Comparison of ENCODE assay signal across 1 cellular context in the genomic region with DNA sequence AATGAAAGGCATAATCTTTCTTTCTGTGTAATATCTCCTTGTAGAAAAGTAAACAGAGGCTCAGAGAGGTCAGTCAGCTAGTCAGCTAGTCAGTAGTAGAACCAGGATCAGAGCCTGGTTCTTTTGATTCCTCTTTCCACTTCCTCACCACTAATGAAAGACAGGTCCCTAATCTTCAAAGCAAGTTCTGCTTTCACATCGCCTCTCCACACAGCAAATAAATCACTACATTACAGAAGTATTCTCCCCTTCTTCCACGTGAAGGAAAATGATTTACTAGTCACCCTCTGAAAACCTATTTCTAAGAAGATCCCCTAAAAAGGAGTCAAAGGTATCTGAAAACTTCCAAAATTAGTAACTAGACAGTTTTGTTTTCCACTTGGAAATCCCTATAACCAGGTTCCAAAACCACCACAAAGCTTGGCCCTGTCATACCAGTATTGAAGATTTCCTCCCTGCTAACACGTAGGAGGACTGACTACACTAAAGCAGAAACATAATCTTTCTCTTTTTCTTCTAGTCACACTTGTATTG.
TF ChIP-seq lines count a peak whose summit lies in the region.

No MANE protein-coding gene starts in this region.

TF ChIP-seq in GM12878, 131 proteins besides CTCF, POLR2A, EP300 and RAD21 (continued from another document and continues in another):
- TF ChIP-seq CHD2 (IDR thresholded peaks at IDR 0.05; ENCODE audit: borderline replicate concordance, low read depth, low read length) (no peak), BRCA1 (IDR thresholded peaks at IDR 0.05; ENCODE audit: low read depth, low read length) (no peak), RELA (IDR thresholded peaks at IDR 0.05; ENCODE audit: borderline replicate concordance, partially characterized antibody) (no peak), RUNX3 (IDR thresholded peaks at IDR 0.05; ENCODE audit: low read length) (peak; percentile 99), FOXK2 (IDR thresholded peaks at IDR 0.05) (no peak), ZNF384 (IDR thresholded peaks at IDR 0.05; ENCODE audit: borderline replicate concordance, low read depth, low read length) (no peak), YY1 (IDR thresholded peaks at IDR 0.05; ENCODE audit: low read depth, low read length) (no peak), KLF5 (IDR thresholded peaks at IDR 0.05; ENCODE audit: partially characterized antibody) (no peak), CEBPB (IDR thresholded peaks at IDR 0.05; ENCODE audit: borderline replicate concordance in 1 of 2, low read depth in 2 of 2, low read length in 2 of 2) (0 out of 4 replicates have a peak, but pooled peaks of 1 of the 2 experiments have one; percentile 70), MEF2B (IDR thresholded peaks at IDR 0.05; ENCODE audit: partially characterized antibody, poor library complexity, severe bottlenecking) (peak; percentile 55), NRF1 (conservative IDR thresholded peaks at IDR 0.05; ENCODE audit: low read depth, low read length) (no peak), ETV6 (conservative IDR thresholded peaks at IDR 0.05 in 1 of 2, IDR thresholded peaks at IDR 0.05 in 1 of 2; ENCODE audit: borderline replicate concordance in 1 of 2, low read depth in 1 of 2) (peak in 1 of 2 experiments; percentile 94; a peak in 2 of 4 replicates), ZZZ3 (IDR thresholded peaks at IDR 0.05; ENCODE audit: control insufficient read depth, insufficient read length, low read depth) (no peak), SMAD5 (IDR thresholded peaks at IDR 0.05; ENCODE audit: low read depth) (no peak), CREM (IDR thresholded peaks at IDR 0.05; ENCODE audit: low read depth) (peak; percentile 67; the same call in 1 of the 2 replicates), MTA3 (IDR thresholded peaks at IDR 0.05; ENCODE audit: borderline replicate concordance, low read length) (peak; percentile 87; the same call in 1 of the 2 replicates), ZNF24 (IDR thresholded peaks at IDR 0.05) (no peak), TCF7 (IDR thresholded peaks at IDR 0.05; ENCODE audit: borderline replicate concordance) (peak; percentile 99), NR2F1 (conservative IDR thresholded peaks at IDR 0.05) (peak; percentile 37; the same call in 1 of the 2 replicates), MEF2A (IDR thresholded peaks at IDR 0.05; ENCODE audit: insufficient read depth, low read depth, low read length) (peak; percentile 90), IKZF2 (IDR thresholded peaks at IDR 0.05) (peak; percentile 73 to 82), PAX5 (IDR thresholded peaks at IDR 0.05; ENCODE audit: borderline replicate concordance, low read depth, low read length) (no peak), ATF7 (IDR thresholded peaks at IDR 0.05; ENCODE audit: low read depth) (peak; percentile 23; the same call in 1 of the 2 replicates), SPI1 (IDR thresholded peaks at IDR 0.05; ENCODE audit: borderline replicate concordance, insufficient read depth, low read depth, low read length) (peak; percentile 78), ZNF622 (IDR thresholded peaks at IDR 0.05) (no peak), POU2F2 (IDR thresholded peaks at IDR 0.05; ENCODE audit: borderline replicate concordance, low read depth, low read length) (no peak), TARDBP (IDR thresholded peaks at IDR 0.05; ENCODE audit: borderline replicate concordance) (no peak), TCF12 (IDR thresholded peaks at IDR 0.05; ENCODE audit: low read depth, low read length) (no peak), GABPA (IDR thresholded peaks at IDR 0.05; ENCODE audit: low read depth) (peak; percentile 50; the same call in 1 of the 2 replicates), ESRRA (IDR thresholded peaks at IDR 0.05; ENCODE audit: low read length) (no peak)
- TF ChIP-seq, protein P1, sequence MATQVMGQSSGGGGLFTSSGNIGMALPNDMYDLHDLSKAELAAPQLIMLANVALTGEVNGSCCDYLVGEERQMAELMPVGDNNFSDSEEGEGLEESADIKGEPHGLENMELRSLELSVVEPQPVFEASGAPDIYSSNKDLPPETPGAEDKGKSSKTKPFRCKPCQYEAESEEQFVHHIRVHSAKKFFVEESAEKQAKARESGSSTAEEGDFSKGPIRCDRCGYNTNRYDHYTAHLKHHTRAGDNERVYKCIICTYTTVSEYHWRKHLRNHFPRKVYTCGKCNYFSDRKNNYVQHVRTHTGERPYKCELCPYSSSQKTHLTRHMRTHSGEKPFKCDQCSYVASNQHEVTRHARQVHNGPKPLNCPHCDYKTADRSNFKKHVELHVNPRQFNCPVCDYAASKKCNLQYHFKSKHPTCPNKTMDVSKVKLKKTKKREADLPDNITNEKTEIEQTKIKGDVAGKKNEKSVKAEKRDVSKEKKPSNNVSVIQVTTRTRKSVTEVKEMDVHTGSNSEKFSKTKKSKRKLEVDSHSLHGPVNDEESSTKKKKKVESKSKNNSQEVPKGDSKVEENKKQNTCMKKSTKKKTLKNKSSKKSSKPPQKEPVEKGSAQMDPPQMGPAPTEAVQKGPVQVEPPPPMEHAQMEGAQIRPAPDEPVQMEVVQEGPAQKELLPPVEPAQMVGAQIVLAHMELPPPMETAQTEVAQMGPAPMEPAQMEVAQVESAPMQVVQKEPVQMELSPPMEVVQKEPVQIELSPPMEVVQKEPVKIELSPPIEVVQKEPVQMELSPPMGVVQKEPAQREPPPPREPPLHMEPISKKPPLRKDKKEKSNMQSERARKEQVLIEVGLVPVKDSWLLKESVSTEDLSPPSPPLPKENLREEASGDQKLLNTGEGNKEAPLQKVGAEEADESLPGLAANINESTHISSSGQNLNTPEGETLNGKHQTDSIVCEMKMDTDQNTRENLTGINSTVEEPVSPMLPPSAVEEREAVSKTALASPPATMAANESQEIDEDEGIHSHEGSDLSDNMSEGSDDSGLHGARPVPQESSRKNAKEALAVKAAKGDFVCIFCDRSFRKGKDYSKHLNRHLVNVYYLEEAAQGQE (IDR thresholded peaks at IDR 0.05; ENCODE audit: low read depth, low read length) = no peak
- TF ChIP-seq, protein P2, sequence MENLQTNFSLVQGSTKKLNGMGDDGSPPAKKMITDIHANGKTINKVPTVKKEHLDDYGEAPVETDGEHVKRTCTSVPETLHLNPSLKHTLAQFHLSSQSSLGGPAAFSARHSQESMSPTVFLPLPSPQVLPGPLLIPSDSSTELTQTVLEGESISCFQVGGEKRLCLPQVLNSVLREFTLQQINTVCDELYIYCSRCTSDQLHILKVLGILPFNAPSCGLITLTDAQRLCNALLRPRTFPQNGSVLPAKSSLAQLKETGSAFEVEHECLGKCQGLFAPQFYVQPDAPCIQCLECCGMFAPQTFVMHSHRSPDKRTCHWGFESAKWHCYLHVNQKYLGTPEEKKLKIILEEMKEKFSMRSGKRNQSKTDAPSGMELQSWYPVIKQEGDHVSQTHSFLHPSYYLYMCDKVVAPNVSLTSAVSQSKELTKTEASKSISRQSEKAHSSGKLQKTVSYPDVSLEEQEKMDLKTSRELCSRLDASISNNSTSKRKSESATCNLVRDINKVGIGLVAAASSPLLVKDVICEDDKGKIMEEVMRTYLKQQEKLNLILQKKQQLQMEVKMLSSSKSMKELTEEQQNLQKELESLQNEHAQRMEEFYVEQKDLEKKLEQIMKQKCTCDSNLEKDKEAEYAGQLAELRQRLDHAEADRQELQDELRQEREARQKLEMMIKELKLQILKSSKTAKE (IDR thresholded peaks at IDR 0.05; ENCODE audit: low read depth, poor library complexity, severe bottlenecking) = no peak
- TF ChIP-seq, protein P3, sequence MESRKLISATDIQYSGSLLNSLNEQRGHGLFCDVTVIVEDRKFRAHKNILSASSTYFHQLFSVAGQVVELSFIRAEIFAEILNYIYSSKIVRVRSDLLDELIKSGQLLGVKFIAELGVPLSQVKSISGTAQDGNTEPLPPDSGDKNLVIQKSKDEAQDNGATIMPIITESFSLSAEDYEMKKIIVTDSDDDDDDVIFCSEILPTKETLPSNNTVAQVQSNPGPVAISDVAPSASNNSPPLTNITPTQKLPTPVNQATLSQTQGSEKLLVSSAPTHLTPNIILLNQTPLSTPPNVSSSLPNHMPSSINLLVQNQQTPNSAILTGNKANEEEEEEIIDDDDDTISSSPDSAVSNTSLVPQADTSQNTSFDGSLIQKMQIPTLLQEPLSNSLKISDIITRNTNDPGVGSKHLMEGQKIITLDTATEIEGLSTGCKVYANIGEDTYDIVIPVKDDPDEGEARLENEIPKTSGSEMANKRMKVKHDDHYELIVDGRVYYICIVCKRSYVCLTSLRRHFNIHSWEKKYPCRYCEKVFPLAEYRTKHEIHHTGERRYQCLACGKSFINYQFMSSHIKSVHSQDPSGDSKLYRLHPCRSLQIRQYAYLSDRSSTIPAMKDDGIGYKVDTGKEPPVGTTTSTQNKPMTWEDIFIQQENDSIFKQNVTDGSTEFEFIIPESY (IDR thresholded peaks at IDR 0.05) = no peak
- TF ChIP-seq, protein P4, sequence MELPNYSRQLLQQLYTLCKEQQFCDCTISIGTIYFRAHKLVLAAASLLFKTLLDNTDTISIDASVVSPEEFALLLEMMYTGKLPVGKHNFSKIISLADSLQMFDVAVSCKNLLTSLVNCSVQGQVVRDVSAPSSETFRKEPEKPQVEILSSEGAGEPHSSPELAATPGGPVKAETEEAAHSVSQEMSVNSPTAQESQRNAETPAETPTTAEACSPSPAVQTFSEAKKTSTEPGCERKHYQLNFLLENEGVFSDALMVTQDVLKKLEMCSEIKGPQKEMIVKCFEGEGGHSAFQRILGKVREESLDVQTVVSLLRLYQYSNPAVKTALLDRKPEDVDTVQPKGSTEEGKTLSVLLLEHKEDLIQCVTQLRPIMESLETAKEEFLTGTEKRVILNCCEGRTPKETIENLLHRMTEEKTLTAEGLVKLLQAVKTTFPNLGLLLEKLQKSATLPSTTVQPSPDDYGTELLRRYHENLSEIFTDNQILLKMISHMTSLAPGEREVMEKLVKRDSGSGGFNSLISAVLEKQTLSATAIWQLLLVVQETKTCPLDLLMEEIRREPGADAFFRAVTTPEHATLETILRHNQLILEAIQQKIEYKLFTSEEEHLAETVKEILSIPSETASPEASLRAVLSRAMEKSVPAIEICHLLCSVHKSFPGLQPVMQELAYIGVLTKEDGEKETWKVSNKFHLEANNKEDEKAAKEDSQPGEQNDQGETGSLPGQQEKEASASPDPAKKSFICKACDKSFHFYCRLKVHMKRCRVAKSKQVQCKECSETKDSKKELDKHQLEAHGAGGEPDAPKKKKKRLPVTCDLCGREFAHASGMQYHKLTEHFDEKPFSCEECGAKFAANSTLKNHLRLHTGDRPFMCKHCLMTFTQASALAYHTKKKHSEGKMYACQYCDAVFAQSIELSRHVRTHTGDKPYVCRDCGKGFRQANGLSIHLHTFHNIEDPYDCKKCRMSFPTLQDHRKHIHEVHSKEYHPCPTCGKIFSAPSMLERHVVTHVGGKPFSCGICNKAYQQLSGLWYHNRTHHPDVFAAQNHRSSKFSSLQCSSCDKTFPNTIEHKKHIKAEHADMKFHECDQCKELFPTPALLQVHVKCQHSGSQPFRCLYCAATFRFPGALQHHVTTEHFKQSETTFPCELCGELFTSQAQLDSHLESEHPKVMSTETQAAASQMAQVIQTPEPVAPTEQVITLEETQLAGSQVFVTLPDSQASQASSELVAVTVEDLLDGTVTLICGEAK (IDR thresholded peaks at IDR 0.05; ENCODE audit: borderline replicate concordance) = no peak
- TF ChIP-seq, protein P5, sequence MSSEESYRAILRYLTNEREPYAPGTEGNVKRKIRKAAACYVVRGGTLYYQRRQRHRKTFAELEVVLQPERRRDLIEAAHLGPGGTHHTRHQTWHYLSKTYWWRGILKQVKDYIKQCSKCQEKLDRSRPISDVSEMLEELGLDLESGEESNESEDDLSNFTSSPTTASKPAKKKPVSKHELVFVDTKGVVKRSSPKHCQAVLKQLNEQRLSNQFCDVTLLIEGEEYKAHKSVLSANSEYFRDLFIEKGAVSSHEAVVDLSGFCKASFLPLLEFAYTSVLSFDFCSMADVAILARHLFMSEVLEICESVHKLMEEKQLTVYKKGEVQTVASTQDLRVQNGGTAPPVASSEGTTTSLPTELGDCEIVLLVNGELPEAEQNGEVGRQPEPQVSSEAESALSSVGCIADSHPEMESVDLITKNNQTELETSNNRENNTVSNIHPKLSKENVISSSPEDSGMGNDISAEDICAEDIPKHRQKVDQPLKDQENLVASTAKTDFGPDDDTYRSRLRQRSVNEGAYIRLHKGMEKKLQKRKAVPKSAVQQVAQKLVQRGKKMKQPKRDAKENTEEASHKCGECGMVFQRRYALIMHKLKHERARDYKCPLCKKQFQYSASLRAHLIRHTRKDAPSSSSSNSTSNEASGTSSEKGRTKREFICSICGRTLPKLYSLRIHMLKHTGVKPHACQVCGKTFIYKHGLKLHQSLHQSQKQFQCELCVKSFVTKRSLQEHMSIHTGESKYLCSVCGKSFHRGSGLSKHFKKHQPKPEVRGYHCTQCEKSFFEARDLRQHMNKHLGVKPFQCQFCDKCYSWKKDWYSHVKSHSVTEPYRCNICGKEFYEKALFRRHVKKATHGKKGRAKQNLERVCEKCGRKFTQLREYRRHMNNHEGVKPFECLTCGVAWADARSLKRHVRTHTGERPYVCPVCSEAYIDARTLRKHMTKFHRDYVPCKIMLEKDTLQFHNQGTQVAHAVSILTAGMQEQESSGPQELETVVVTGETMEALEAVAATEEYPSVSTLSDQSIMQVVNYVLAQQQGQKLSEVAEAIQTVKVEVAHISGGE (CRISPR knock-in tag; IDR thresholded peaks at IDR 0.05) = no peak
- TF ChIP-seq, protein P6, sequence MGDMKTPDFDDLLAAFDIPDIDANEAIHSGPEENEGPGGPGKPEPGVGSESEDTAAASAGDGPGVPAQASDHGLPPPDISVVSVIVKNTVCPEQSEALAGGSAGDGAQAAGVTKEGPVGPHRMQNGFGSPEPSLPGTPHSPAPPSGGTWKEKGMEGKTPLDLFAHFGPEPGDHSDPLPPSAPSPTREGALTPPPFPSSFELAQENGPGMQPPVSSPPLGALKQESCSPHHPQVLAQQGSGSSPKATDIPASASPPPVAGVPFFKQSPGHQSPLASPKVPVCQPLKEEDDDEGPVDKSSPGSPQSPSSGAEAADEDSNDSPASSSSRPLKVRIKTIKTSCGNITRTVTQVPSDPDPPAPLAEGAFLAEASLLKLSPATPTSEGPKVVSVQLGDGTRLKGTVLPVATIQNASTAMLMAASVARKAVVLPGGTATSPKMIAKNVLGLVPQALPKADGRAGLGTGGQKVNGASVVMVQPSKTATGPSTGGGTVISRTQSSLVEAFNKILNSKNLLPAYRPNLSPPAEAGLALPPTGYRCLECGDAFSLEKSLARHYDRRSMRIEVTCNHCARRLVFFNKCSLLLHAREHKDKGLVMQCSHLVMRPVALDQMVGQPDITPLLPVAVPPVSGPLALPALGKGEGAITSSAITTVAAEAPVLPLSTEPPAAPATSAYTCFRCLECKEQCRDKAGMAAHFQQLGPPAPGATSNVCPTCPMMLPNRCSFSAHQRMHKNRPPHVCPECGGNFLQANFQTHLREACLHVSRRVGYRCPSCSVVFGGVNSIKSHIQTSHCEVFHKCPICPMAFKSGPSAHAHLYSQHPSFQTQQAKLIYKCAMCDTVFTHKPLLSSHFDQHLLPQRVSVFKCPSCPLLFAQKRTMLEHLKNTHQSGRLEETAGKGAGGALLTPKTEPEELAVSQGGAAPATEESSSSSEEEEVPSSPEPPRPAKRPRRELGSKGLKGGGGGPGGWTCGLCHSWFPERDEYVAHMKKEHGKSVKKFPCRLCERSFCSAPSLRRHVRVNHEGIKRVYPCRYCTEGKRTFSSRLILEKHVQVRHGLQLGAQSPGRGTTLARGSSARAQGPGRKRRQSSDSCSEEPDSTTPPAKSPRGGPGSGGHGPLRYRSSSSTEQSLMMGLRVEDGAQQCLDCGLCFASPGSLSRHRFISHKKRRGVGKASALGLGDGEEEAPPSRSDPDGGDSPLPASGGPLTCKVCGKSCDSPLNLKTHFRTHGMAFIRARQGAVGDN (IDR thresholded peaks at IDR 0.05) = no peak
